In the genomic region with DNA sequence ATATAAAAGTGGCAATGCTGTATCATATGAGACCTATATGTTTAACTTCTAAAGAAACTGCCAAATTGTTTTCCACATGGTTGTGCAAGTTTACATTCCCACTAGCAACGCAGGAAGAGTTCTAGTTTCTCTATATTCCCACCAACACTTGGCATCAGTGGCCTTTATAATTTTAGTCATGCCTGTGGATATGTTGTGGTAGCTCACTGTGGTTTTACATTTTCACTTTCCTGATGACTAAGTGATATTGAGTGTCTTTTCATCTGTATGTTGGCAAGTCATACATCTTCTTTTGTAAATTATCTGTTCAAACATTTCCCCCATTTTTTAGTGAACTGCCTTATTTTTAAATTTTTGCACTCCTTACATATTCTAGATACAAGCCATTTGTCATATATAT, we compare ENCODE assay signal across 15 cellular contexts.
DNase-seq lines count a peak whose midpoint lies in the region; ATAC-seq and TF ChIP-seq lines count a peak whose summit lies in the region.
"Had no signal": no experiment of that assay in that cellular context is flagged by ENCODE, and none has a peak within 500 bp of the region (broad histone marks: within the 10 kb centered on the region; RNA-seq: fewer than 3 reads in every experiment).

No MANE protein-coding gene starts in this region.

- H2BK15ac ChIP-seq in mesenchymal stem cell (ENCODE audit: low read depth, poor library complexity, severe bottlenecking) = no peak overlapping the region

- no peaks in the 10 kb centered on the region for H3K79me1 ChIP-seq in mesenchymal stem cell (replicated peaks; ENCODE audit: low read length, poor library complexity, severe bottlenecking)

- no peak overlapping the region for H2BK120ac ChIP-seq in mesenchymal stem cell (ENCODE audit: low read depth, low read length)

- no peak for TF ChIP-seq POLR2A in erythroblast (IDR thresholded peaks at IDR 0.05; ENCODE audit: low read length)
- no peak for TF ChIP-seq POLR2A in Peyer's patch (IDR thresholded peaks at IDR 0.05)

- H3K18ac ChIP-seq in mesenchymal stem cell (ENCODE audit: low read depth in 1 of 2, low read length in 2 of 2) = no peak overlapping the region

- H2AFZ ChIP-seq in mesenchymal stem cell (ENCODE audit: low read depth, low read length) = no peak overlapping the region

- H3K27me3 ChIP-seq in mesenchymal stem cell (ENCODE audit: control insufficient read depth in 1 of 2, insufficient read depth in 1 of 2, low read length in 2 of 2) (no peaks in the 10 kb centered on the region), Peyer's patch (no peaks in the 10 kb centered on the region)
- H3K27me3 ChIP-seq: sigmoid colon had no signal

- no peak overlapping the region for H2BK12ac ChIP-seq in mesenchymal stem cell (ENCODE audit: low read length in 2 of 2)

- H3K9me3 ChIP-seq in mesenchymal stem cell (ENCODE audit: control insufficient read depth, low read length) (no peaks in the 10 kb centered on the region), Peyer's patch (no peaks in the 10 kb centered on the region)
- H3K9me3 ChIP-seq: sigmoid colon had no signal

- no peak overlapping the region for H2BK5ac ChIP-seq in mesenchymal stem cell (ENCODE audit: low read depth, low read length, poor library complexity, severe bottlenecking)

- no peak overlapping the region for H4K91ac ChIP-seq in mesenchymal stem cell (ENCODE audit: low read length)

- in situ Hi-C loops in astrocyte of the cerebellum (cut with HindIII; ENCODE audit: low sequenced_read_pairs) = no loop called here

- H3K4me2 ChIP-seq in mesenchymal stem cell (ENCODE audit: low read length, poor library complexity, severe bottlenecking) = no peak overlapping the region

- no peak overlapping the region for H3K9ac ChIP-seq in mesenchymal stem cell (ENCODE audit: low read length)

- no peak overlapping the region for H3K4ac ChIP-seq in mesenchymal stem cell (ENCODE audit: low read depth in 1 of 2, low read length in 2 of 2)

- H3K4me1 ChIP-seq in mesenchymal stem cell (ENCODE audit: control insufficient read depth, insufficient read depth, low read depth, low read length) = no peaks in the 10 kb centered on the region
- no peaks in the 10 kb centered on the region for H3K4me1 ChIP-seq in Peyer's patch
- H3K4me1 ChIP-seq: sigmoid colon had no signal

- H3K36me3 ChIP-seq in mesenchymal stem cell (ENCODE audit: control insufficient read depth in 1 of 2, insufficient read depth in 2 of 2, low read depth in 1 of 2, low read length in 2 of 2) (no peaks in the 10 kb centered on the region), Peyer's patch (no peaks in the 10 kb centered on the region)
- H3K36me3 ChIP-seq: sigmoid colon had no signal

- peak; percentile 82 for DNase-seq in HT1080 (ENCODE audit: low read depth)
- DNase-seq in astrocyte of the cerebellum (ENCODE audit: low read depth) = peak; percentile 84
- peak; percentile 60 for DNase-seq in mesenchymal stem cell
- no peak for DNase-seq in erythroblast (lab: John Stamatoyannopoulos, UW)
- DNase-seq in Peyer's patch = no peak
- no peak for DNase-seq in activated effector memory CD4-positive, alpha-beta T cell treated with Interleukin-2 at 50 U/mL for 16 hours
- DNase-seq in retina = no peak
- DNase-seq: CD4-positive, alpha-beta memory T cell; cortex of kidney; left colon; naive thymus-derived CD4-positive, alpha-beta T cell; NCI-H446; SHP77; sigmoid colon had no signal

- H2AK5ac ChIP-seq in mesenchymal stem cell (ENCODE audit: low read length, severe bottlenecking) = no peak overlapping the region

- no peak overlapping the region for H3K23ac ChIP-seq in mesenchymal stem cell (ENCODE audit: low read length in 2 of 2)

- H3K4me3 ChIP-seq in astrocyte of the cerebellum (ENCODE audit: low read depth, low read length) (no peak overlapping the region), mesenchymal stem cell (ENCODE audit: insufficient read depth in 1 of 2, low read depth in 1 of 2, low read length in 2 of 2) (no peak overlapping the region), Peyer's patch (no peak overlapping the region)
- H3K4me3 ChIP-seq: sigmoid colon had no signal

- WGBS in mesenchymal stem cell = no CpG with 5 or more reads among the region's 1 CpG

- ATAC-seq in GM18502 (IDR thresholded peaks at IDR 0.05; ENCODE audit: poor library complexity, unreplicated experiment) = peak; percentile 74
- ATAC-seq: left colon; naive thymus-derived CD4-positive, alpha-beta T cell had no signal

- H3K14ac ChIP-seq in mesenchymal stem cell (ENCODE audit: low read length in 2 of 2) = no peak overlapping the region

- H4K8ac ChIP-seq in mesenchymal stem cell (ENCODE audit: low read length) = no peak overlapping the region

- no peak for TF ChIP-seq CTCF in astrocyte of the cerebellum (IDR thresholded peaks at IDR 0.05; ENCODE audit: low read depth, low read length, missing control alignments)
- TF ChIP-seq CTCF in Peyer's patch (IDR thresholded peaks at IDR 0.05) = no peak

- H3K27ac ChIP-seq in mesenchymal stem cell (ENCODE audit: low read length, poor library complexity, severe bottlenecking) = no peak overlapping the region
- no peak overlapping the region for H3K27ac ChIP-seq in Peyer's patch
- H3K27ac ChIP-seq: sigmoid colon had no signal

Comparison
In these comparisons a context has a peak if more than half of its experiments do, and no peak if none do; other contexts are left out.
1. DNase-seq: peak in HT1080 (single experiment), astrocyte of the cerebellum (single experiment) and mesenchymal stem cell (single experiment); none in erythroblast (0 of 2), Peyer's patch (0 of 3), activated effector memory CD4-positive, alpha-beta T cell treated with Interleukin-2 at 50 U/mL for 16 hours (single experiment) and retina (single experiment).